In the genomic region with DNA sequence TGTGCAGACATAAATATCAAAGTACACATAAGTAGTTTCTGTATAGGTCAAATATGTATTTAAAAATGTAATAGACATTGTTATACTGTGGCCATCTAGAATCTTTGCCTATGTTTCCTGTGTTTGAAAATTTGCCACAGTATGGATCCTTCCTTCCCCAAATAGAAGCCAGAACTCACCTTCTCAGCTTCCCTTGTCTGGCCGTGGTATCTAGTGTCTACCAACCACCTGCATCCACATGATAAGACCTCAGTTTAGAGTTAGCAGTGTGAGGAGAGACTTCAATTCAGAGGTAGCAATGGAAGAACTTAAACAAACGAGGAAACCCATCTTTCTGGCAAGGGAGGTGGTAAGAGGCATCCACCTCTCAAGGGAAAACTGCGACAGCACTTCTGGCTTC, we compare ENCODE assay signal across 15 cellular contexts.
"Had no signal": no experiment of that assay in that cellular context is flagged by ENCODE, and none has a peak within 500 bp of the region (broad histone marks: within the 10 kb centered on the region; RNA-seq: fewer than 3 reads in every experiment).

No MANE protein-coding gene starts in this region.

- H3K9me3 Mint-ChIP-seq: activated CD8-positive, alpha-beta T cell treated with anti-CD3 and anti-CD28 coated beads for 36 hours; activated T-helper 17 cell treated with anti-CD3 and anti-CD28 coated beads, Interleukin-2, amount 50 U/mL, for 72 hours had no signal

- H3K27ac ChIP-seq: brain microvascular endothelial cell, WERI-Rb-1 had no signal

- H3K27ac Mint-ChIP-seq: activated CD8-positive, alpha-beta T cell treated with anti-CD3 and anti-CD28 coated beads for 36 hours; activated T-helper 17 cell treated with anti-CD3 and anti-CD28 coated beads, Interleukin-2, amount 50 U/mL, for 72 hours; endodermal cell had no signal

- H3K27me3 Mint-ChIP-seq: activated CD8-positive, alpha-beta T cell treated with anti-CD3 and anti-CD28 coated beads for 36 hours; activated T-helper 17 cell treated with anti-CD3 and anti-CD28 coated beads, Interleukin-2, amount 50 U/mL, for 72 hours had no signal

- DNase-seq: activated CD4-positive, alpha-beta T cell treated with anti-CD3 and anti-CD28 coated beads for 4 hours; activated CD8-positive, alpha-beta memory T cell treated with anti-CD3 and anti-CD28 coated beads, Interleukin-2, amount 50 U/mL, for 4 hours; activated CD8-positive, alpha-beta T cell treated with anti-CD3 and anti-CD28 coated beads for 36 hours; activated naive CD4-positive, alpha-beta T cell treated with anti-CD3 and anti-CD28 coated beads, Interleukin-2, amount 50 U/mL, for 16 hours; brain microvascular endothelial cell; endodermal cell; hypothalamus; left colon; stimulated activated CD4-positive, alpha-beta T cell treated with anti-CD3 and anti-CD28 coated beads, Interleukin-2, amount 100 ng/mL, for 48 hours; stimulated activated naive CD4-positive, alpha-beta T cell treated with Interleukin-2 at 50 U/mL for 16 hours; SW 1271; WERI-Rb-1 had no signal

- H3K27me3 ChIP-seq: brain microvascular endothelial cell had no signal

- H3K4me3 ChIP-seq: lung had no signal

- FAIRE-seq: urothelium cell line had no signal

- ATAC-seq: activated CD8-positive, alpha-beta T cell treated with anti-CD3 and anti-CD28 coated beads for 36 hours; activated T-helper 17 cell treated with anti-CD3 and anti-CD28 coated beads, Interleukin-2, amount 50 U/mL, for 72 hours; left colon had no signal

- H3K36me3 ChIP-seq: brain microvascular endothelial cell, WERI-Rb-1 had no signal

- H3K4me3 Mint-ChIP-seq: activated CD8-positive, alpha-beta T cell treated with anti-CD3 and anti-CD28 coated beads for 36 hours; activated T-helper 17 cell treated with anti-CD3 and anti-CD28 coated beads, Interleukin-2, amount 50 U/mL, for 72 hours; endodermal cell had no signal
